ENCODE assay signal across 8 cellular contexts in the genomic region with DNA sequence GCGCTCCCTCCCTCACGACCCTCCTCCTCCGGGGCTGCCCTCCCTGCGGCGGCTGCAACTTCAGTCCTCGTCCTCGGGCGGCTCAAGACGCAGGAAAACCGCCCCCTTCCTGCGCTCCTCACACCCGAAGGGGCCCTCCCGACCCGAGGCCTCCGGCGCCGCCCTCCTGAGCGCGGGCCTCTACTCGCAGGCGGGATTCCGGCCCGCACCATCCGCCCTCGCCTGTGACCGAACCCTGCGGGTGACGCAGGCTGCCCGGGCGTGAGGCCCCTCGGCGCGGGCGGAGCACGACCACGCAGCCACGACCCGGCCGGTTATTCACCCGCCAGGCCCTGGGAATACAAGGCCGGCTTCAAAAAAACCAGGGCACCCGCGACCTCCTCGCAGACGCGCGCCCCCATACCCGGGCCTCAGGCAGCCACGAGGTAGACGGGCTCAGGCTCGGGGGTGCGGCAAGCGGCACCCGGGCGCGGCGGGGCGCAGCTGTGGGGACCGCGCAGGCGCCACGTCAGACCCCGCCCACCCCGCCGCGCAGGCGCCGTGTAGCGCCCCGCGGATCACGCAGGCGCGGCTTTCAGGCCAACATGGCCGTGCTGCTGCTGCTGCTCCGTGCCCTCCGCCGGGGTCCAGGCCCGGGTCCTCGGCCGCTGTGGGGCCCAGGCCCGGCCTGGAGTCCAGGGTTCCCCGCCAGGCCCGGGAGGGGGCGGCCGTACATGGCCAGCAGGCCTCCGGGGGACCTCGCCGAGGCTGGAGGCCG. TPM values are rescaled to one million over a fixed set of nuclear protein-coding genes. Genes with fewer than 3 reads are reported as not detected.
DNase-seq lines count a peak whose midpoint lies in the region; ATAC-seq, FAIRE-seq and TF ChIP-seq lines count a peak whose summit lies in the region.

A gene (plus strand): TSS at position 570 of the 757 bp plus-strand sequence. CDS start 15 bp downstream, at position 585.

- FAIRE-seq in keratinocyte (lab: Jason Lieb, UNC) = no peak

- peak within 1 kb of the TSS; percentile 86 to 97 (median 87) for H3K4me3 ChIP-seq in keratinocyte (ENCODE audit: control insufficient read depth in 2 of 3, extremely low read depth in 1 of 3, insufficient read depth in 2 of 3, low read depth in 1 of 3, low read length in 3 of 3)

- TF ChIP-seq CTCF in keratinocyte (optimal IDR thresholded peaks at IDR 0.05 in 1 of 3, IDR thresholded peaks at IDR 0.05 in 1 of 3, conservative IDR thresholded peaks at IDR 0.05 in 1 of 3; ENCODE audit: extremely low read depth in 1 of 3, insufficient read depth in 2 of 3, low read length in 3 of 3) = no peak

- H3K9ac ChIP-seq in keratinocyte (ENCODE audit: control insufficient read depth, extremely low read depth, insufficient read depth, low read length) = peak within 1 kb of the TSS; percentile 95

- H3K4me2 ChIP-seq in keratinocyte (ENCODE audit: control insufficient read depth, extremely low read depth, insufficient read depth, low read depth, low read length) = peak within 1 kb of the TSS; percentile 97

- ATAC-seq in GM18870 (IDR thresholded peaks at IDR 0.05; ENCODE audit: unreplicated experiment) = peak; percentile 42
- ATAC-seq in HG03103 (IDR thresholded peaks at IDR 0.05; ENCODE audit: low read depth, unreplicated experiment) = peak; percentile 55

- H4K20me1 ChIP-seq in keratinocyte (ENCODE audit: control insufficient read depth, extremely low read depth, insufficient read depth, low read length) = no peaks in the 10 kb centered on the region

- dilution Hi-C loops in keratinocyte (cut with MboI; ENCODE audit: extremely low pct_ligation_motif_present, low sequenced_read_pairs) = no loop called here

- H3K4me1 ChIP-seq in keratinocyte (ENCODE audit: control insufficient read depth, extremely low read depth, insufficient read depth, low read length) = peaks cover 31% of the 10 kb centered on the region

- no peaks in the 10 kb centered on the region for H3K9me3 ChIP-seq in keratinocyte (ENCODE audit: control insufficient read depth, low read depth, low read length)

- no peaks in the 10 kb centered on the region for H3K9me1 ChIP-seq in keratinocyte (ENCODE audit: control insufficient read depth, extremely low read depth, insufficient read depth, low read length)

- peak within 1 kb of the TSS; percentile 56 for H2AFZ ChIP-seq in keratinocyte (ENCODE audit: control insufficient read depth, low read length)

- DNase-seq in AG08395 (ENCODE audit: low spot score) = peak; percentile 98
- peak; percentile 21 to 80 for DNase-seq in NCI-H446 (lab: John Stamatoyannopoulos, UW)
- peak; percentile 68 for DNase-seq in activated CD4-positive, CD25-positive, alpha-beta regulatory T cell treated with anti-CD3 and anti-CD28 coated beads, Interleukin-2, amount 50 U/mL, for 16 hours (ENCODE audit: low read depth, low spot score)
- DNase-seq in central memory CD4-positive, alpha-beta T cell = peak; percentile 93
- DNase-seq in keratinocyte (ENCODE audit: low read depth, low spot score) = no peak
- peak; percentile 80 to 84 (median 84) for DNase-seq in stimulated activated CD4-positive, alpha-beta T cell treated with anti-CD3 and anti-CD28 coated beads, Interleukin-12 subunit alpha, Interleukin-12 subunit beta, amount 100 ng/mL, for 48 hours (ENCODE audit: low read depth in 2 of 3, low spot score in 1 of 3)

- H3K27me3 ChIP-seq in keratinocyte (ENCODE audit: control insufficient read depth, extremely low read depth, insufficient read depth, low read length) = no peaks in the 10 kb centered on the region

- peak within 1 kb of the TSS; percentile 90 for H3K27ac ChIP-seq in keratinocyte (ENCODE audit: control insufficient read depth, insufficient read depth, low read length)

- H3K36me3 ChIP-seq in keratinocyte (ENCODE audit: control insufficient read depth in 2 of 2, extremely low read depth in 1 of 2, insufficient read depth in 2 of 2, low read length in 2 of 2) = peaks cover 16 to 17% of the 10 kb centered on the region in 2 experiments

- peaks cover 49% of the 10 kb centered on the region for H3K79me2 ChIP-seq in keratinocyte (ENCODE audit: control insufficient read depth, insufficient read depth, low read length)

RNA-seq across cellular contexts. Expression of the gene that starts here (rescaled TPM):
- polyA plus RNA-seq in keratinocyte = 43.8 to 59.4 TPM (median 45.2 TPM) in 3 replicates
- 61.3 TPM for polyA plus RNA-seq in keratinocyte (2011; ENCODE audit: low read depth)
- polyA plus RNA-seq in keratinocyte (2011; cell fraction: cytosol; rRNA removed) = 25.8 and 33.9 TPM in 2 replicates
- 196 and 220 TPM in 2 replicates for polyA plus RNA-seq in keratinocyte (2011; cell fraction: nucleus; rRNA removed)
- polyA plus RNA-seq in keratinocyte (2012; ENCODE audit: low replicate concordance) = 44.4 and 56.1 TPM in 2 replicates
- 51.9 to 68.9 TPM (median 66.4 TPM) in 3 replicates for polyA minus RNA-seq in keratinocyte
- 54.3 TPM for polyA minus RNA-seq in keratinocyte (2011; cell fraction: cytosol; rRNA and poly(A)+ RNA removed)
- 133 and 141 TPM in 2 replicates for polyA minus RNA-seq in keratinocyte (2011; cell fraction: nucleus; rRNA and poly(A)+ RNA removed)
